In the genomic region with DNA sequence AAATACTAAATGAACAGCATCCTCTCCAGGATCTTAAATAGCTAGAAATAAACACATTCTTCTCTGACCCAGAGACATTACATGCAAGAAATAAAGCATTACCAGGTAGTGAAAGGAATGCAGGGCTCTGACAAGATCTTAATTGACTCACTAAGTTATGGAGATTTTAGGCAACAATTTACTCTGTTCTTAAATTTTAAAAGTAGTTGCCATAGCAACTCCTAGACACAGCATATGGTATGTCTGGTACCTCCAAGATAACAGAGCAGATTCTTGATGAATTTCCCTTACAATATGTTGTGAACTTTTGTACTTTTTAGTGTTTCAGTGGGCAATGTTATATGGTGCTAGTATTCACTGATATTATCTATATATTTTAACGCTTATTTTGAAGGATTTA, we compare ENCODE assay signal across 35 cellular contexts.
"Had no signal": no experiment of that assay in that cellular context is flagged by ENCODE, and none has a peak within 500 bp of the region (broad histone marks: within the 10 kb centered on the region; RNA-seq: fewer than 3 reads in every experiment).

No MANE protein-coding gene starts in this region.

- H3K9me3 ChIP-seq: MG63 had no signal

- H3K27me3 Mint-ChIP-seq: activated naive CD4-positive, alpha-beta T cell treated with anti-CD3 and anti-CD28 coated beads, Interleukin-2, amount 10 ng/mL, durations not matched to agents 7 days and 5 days had no signal

- H3K4me1 Mint-ChIP-seq: activated CD4-positive, alpha-beta memory T cell treated with anti-CD3 and anti-CD28 coated beads, Interleukin-2, amount 10 ng/mL, durations not matched to agents 7 days and 5 days; activated CD8-positive, alpha-beta memory T cell treated with anti-CD3 and anti-CD28 coated beads, Interleukin-2, amount 10 ng/mL, durations not matched to agents 7 days and 5 days; activated naive CD4-positive, alpha-beta T cell treated with anti-CD3 and anti-CD28 coated beads, Interleukin-2, amount 10 ng/mL, durations not matched to agents 7 days and 5 days; activated naive CD8-positive, alpha-beta T cell treated with anti-CD3 and anti-CD28 coated beads, Interleukin-2, amount 50 U/mL, for 24 hours had no signal

- H3K27me3 ChIP-seq: brain microvascular endothelial cell, MG63 had no signal

- H3K27ac Mint-ChIP-seq: activated CD4-positive, alpha-beta memory T cell treated with anti-CD3 and anti-CD28 coated beads, Interleukin-2, amount 10 ng/mL, durations not matched to agents 7 days and 5 days; activated CD8-positive, alpha-beta memory T cell treated with anti-CD3 and anti-CD28 coated beads, Interleukin-2, amount 10 ng/mL, durations not matched to agents 7 days and 5 days; activated naive CD4-positive, alpha-beta T cell treated with anti-CD3 and anti-CD28 coated beads, Interleukin-2, amount 10 ng/mL, durations not matched to agents 7 days and 5 days; activated naive CD8-positive, alpha-beta T cell; activated naive CD8-positive, alpha-beta T cell treated with anti-CD3 and anti-CD28 coated beads, Interleukin-2, amount 50 U/mL, for 24 hours had no signal

- H3K36me3 Mint-ChIP-seq: activated CD8-positive, alpha-beta memory T cell treated with anti-CD3 and anti-CD28 coated beads, Interleukin-2, amount 10 ng/mL, durations not matched to agents 7 days and 5 days; activated naive CD4-positive, alpha-beta T cell treated with anti-CD3 and anti-CD28 coated beads, Interleukin-2, amount 10 ng/mL, durations not matched to agents 7 days and 5 days; activated naive CD8-positive, alpha-beta T cell had no signal

- H3K9me3 Mint-ChIP-seq: activated CD4-positive, alpha-beta memory T cell treated with anti-CD3 and anti-CD28 coated beads, Interleukin-2, amount 10 ng/mL, durations not matched to agents 7 days and 5 days; activated naive CD4-positive, alpha-beta T cell treated with anti-CD3 and anti-CD28 coated beads, Interleukin-2, amount 10 ng/mL, durations not matched to agents 7 days and 5 days had no signal

- H3K27ac ChIP-seq: brain microvascular endothelial cell, VCaP had no signal

- DNase-seq: activated CD4-positive, alpha-beta memory T cell treated with anti-CD3 and anti-CD28 coated beads, Interleukin-2, amount 10 ng/mL, durations not matched to agents 7 days and 5 days; activated CD4-positive, alpha-beta T cell treated with anti-CD3 and anti-CD28 coated beads for 1 hour; activated CD4-positive, alpha-beta T cell treated with anti-CD3 and anti-CD28 coated beads for 48 hours; activated CD4-positive, CD25-positive, alpha-beta regulatory T cell; activated CD8-positive, alpha-beta memory T cell treated with anti-CD3 and anti-CD28 coated beads for 24 hours; activated CD8-positive, alpha-beta memory T cell treated with anti-CD3 and anti-CD28 coated beads, Interleukin-2, amount 10 ng/mL, durations not matched to agents 7 days and 5 days; activated CD8-positive, alpha-beta memory T cell treated with anti-CD3 and anti-CD28 coated beads, Interleukin-2, amount 50 U/mL, for 48 hours; activated effector memory CD4-positive, alpha-beta T cell treated with Interleukin-2 at 50 U/mL for 16 hours; activated naive CD4-positive, alpha-beta T cell treated with anti-CD3 and anti-CD28 coated beads, Interleukin-2, amount 10 ng/mL, durations not matched to agents 7 days and 5 days; activated naive CD8-positive, alpha-beta T cell treated with anti-CD3 and anti-CD28 coated beads, Interleukin-2, amount 50 U/mL, for 24 hours; activated T-cell treated with anti-CD3 and anti-CD28 coated beads, Interleukin-2, amount 50 U/mL, for 48 hours; amniotic stem cell; aorta; brain microvascular endothelial cell; Karpas-422; KBM-7; MG63; NCI-H1048; NCI-H1105 treated with DMSO at 0.1 percent for 48 hours; NCI-H1436; NCI-H1694; NCI-H1930; NCI-H2081 treated with DMSO at 0.1 percent for 48 hours; NCI-H226; NCI-H524 treated with DMSO at 0.1 percent for 48 hours; RPMI8226; SIG-M5; SW 1271; T-helper 1 cell; T-helper 2 cell; T-helper 9 cell had no signal

- H3K4me3 ChIP-seq: MG63 had no signal

- ATAC-seq: activated CD8-positive, alpha-beta memory T cell treated with anti-CD3 and anti-CD28 coated beads, Interleukin-2, amount 10 ng/mL, durations not matched to agents 7 days and 5 days; activated naive CD8-positive, alpha-beta T cell treated with anti-CD3 and anti-CD28 coated beads, Interleukin-2, amount 50 U/mL, for 24 hours; Panc1; Right ventricle myocardium inferior had no signal

- H3K36me3 ChIP-seq: brain microvascular endothelial cell, MG63 had no signal

- H3K4me3 Mint-ChIP-seq: activated CD4-positive, alpha-beta memory T cell treated with anti-CD3 and anti-CD28 coated beads, Interleukin-2, amount 10 ng/mL, durations not matched to agents 7 days and 5 days; activated CD8-positive, alpha-beta memory T cell treated with anti-CD3 and anti-CD28 coated beads, Interleukin-2, amount 10 ng/mL, durations not matched to agents 7 days and 5 days; activated naive CD4-positive, alpha-beta T cell treated with anti-CD3 and anti-CD28 coated beads, Interleukin-2, amount 10 ng/mL, durations not matched to agents 7 days and 5 days; activated naive CD8-positive, alpha-beta T cell; activated naive CD8-positive, alpha-beta T cell treated with anti-CD3 and anti-CD28 coated beads, Interleukin-2, amount 50 U/mL, for 24 hours had no signal
